8 cellular contexts compared by ENCODE assay signal in genomic region chr2:195657634-195658540, GRCh38. TPM values are rescaled to one million over a fixed set of nuclear protein-coding genes. Genes with fewer than 3 reads are reported as not detected.
DNase-seq lines count a peak whose midpoint lies in the region; ATAC-seq, FAIRE-seq and TF ChIP-seq lines count a peak whose summit lies in the region.

No MANE protein-coding gene starts in this region.

- no peaks in the 10 kb centered on the region for H3K27me3 ChIP-seq in pancreas
- H3K27me3 ChIP-seq in thymus (ENCODE audit: control insufficient read depth, insufficient read depth), result no peaks in the 10 kb centered on the region

- TF ChIP-seq CTCF in glutamatergic neuron (IDR thresholded peaks at IDR 0.05; ENCODE audit: partially characterized antibody, unreplicated experiment) (no peak), pancreas (IDR thresholded peaks at IDR 0.05) (no peak)

- H3K36me3 Mint-ChIP-seq in glutamatergic neuron (ENCODE audit: unreplicated experiment), result no peaks in the 10 kb centered on the region

- H3K4me3 ChIP-seq in pancreas (peak overlapping the region; percentile 69 to 98 (median 85)), thymus (ENCODE audit: low read length) (peak overlapping the region; percentile 95)

- H3K27me3 Mint-ChIP-seq in glutamatergic neuron (ENCODE audit: unreplicated experiment), result peaks cover 12% of the 10 kb centered on the region

- H3K9me3 ChIP-seq in pancreas (no peaks in the 10 kb centered on the region), thymus (ENCODE audit: control insufficient read depth) (no peaks in the 10 kb centered on the region)

- peaks cover 10 to 20% (median 16%) of the 10 kb centered on the region in 3 donors for H3K4me1 ChIP-seq in pancreas
- H3K4me1 ChIP-seq in thymus (ENCODE audit: control insufficient read depth, insufficient read depth, low read length), result no peaks in the 10 kb centered on the region

- H3K4me3 Mint-ChIP-seq in glutamatergic neuron (ENCODE audit: unreplicated experiment), result peak overlapping the region; percentile 98

- TF ChIP-seq RAD21 in Ishikawa (IDR thresholded peaks at IDR 0.05; ENCODE audit: low read depth), result no peak

- H3K27ac Mint-ChIP-seq in glutamatergic neuron (ENCODE audit: unreplicated experiment), result peak overlapping the region; percentile 98

- H3K36me3 ChIP-seq in pancreas (no peaks in the 10 kb centered on the region), thymus (ENCODE audit: control insufficient read depth, insufficient read depth) (no peaks in the 10 kb centered on the region)

- peaks cover 15% of the 10 kb centered on the region for H3K4me1 Mint-ChIP-seq in glutamatergic neuron (ENCODE audit: low read depth, unreplicated experiment)

- intact Hi-C loops in pancreas (cut with DNase I), result no loop called here

- H3K27ac ChIP-seq in pancreas, result peak overlapping the region; percentile 92 to 100 (median 99)
- peak overlapping the region; percentile 98 for H3K27ac ChIP-seq in thymus (ENCODE audit: low read depth)

- DNase-seq in DMS153 (lab: John Stamatoyannopoulos, UW) (peak; percentile 23), SK-N-DZ (ENCODE audit: low spot score) (peak; percentile 76), glutamatergic neuron (peak; percentile 69), pancreas (peak; percentile 69 to 84 (median 76))
- DNase-seq in activated naive CD4-positive, alpha-beta T cell treated with anti-CD3 and anti-CD28 coated beads, Interleukin-2, amount 50 U/mL, for 16 hours, result peak; percentile 71

- 0 to 1% methylated on average over 61 to 66 of the region's 66 CpGs for WGBS in pancreas, 2 donors
- WGBS in thymus, result under 1% methylated on average over 66 of the region's 66 CpGs

- peak; percentile 31 for ATAC-seq in GM21528 (IDR thresholded peaks at IDR 0.05; ENCODE audit: low FRiP score, unreplicated experiment)
- ATAC-seq in pancreas, result peak; percentile 41 to 53 (median 50)

- peaks cover 14% of the 10 kb centered on the region for H3K9me3 Mint-ChIP-seq in glutamatergic neuron (ENCODE audit: unreplicated experiment)

- TF ChIP-seq EP300 in Ishikawa (IDR thresholded peaks at IDR 0.05; ENCODE audit: borderline replicate concordance), result no peak

- peak; percentile 5 for FAIRE-seq in pancreas (lab: Jason Lieb, UNC)

TF ChIP-seq in Ishikawa, 13 proteins besides CTCF, POLR2A, EP300 and RAD21:
- TF ChIP-seq MAX (IDR thresholded peaks at IDR 0.05), result peak; percentile 89
- no peak for TF ChIP-seq TAF1 (IDR thresholded peaks at IDR 0.05; ENCODE audit: low read depth)
- TF ChIP-seq ZBTB7A (IDR thresholded peaks at IDR 0.05; ENCODE audit: low read depth), result peak; percentile 61; the same call in 1 of the 2 replicates
- TF ChIP-seq USF1 (IDR thresholded peaks at IDR 0.05), result peak; percentile 87
TF ChIP-seq in Ishikawa: peak in this region for 3.

RNA-seq across cellular contexts. Expression of gene SLC39A10, which starts 0.9 kb away (rescaled TPM):
- 47.8 and 67.3 TPM in 2 replicates for polyA plus RNA-seq in SK-N-DZ (2014; cell fraction: cytosol; rRNA removed)
- polyA plus RNA-seq in SK-N-DZ (2014; cell fraction: nucleus; rRNA removed), result 30.9 and 57.2 TPM in 2 replicates
- total RNA-seq in glutamatergic neuron (ENCODE audit: unreplicated experiment) (102 TPM), pancreas (10 to 100 TPM; 10.6 to 17.3 (median 11.3) TPM)
- polyA plus RNA-seq in pancreas (1 to 10 TPM; 6.3 to 8.5 TPM), thymus (11.4 TPM)

Comparison
In these comparisons a context has a peak if more than half of its experiments do, and no peak if none do; other contexts are left out.
1. Peak in every context shown above with its lines: DNase-seq, ATAC-seq, H3K4me3 ChIP-seq and H3K27ac ChIP-seq.
2. DNase-seq: peak in every context shown above with its lines; median percentile 76 in SK-N-DZ; 76 in pancreas; 71 in activated naive CD4-positive, alpha-beta T cell treated with anti-CD3 and anti-CD28 coated beads, Interleukin-2, amount 50 U/mL, for 16 hours; 69 in glutamatergic neuron; 23 in DMS153.